ENCODE assay signal across 18 cellular contexts in genomic region chr22:50264104-50264745, GRCh38. TPM values are rescaled to one million over a fixed set of nuclear protein-coding genes. Genes with fewer than 3 reads are reported as not detected.
DNase-seq lines count a peak whose midpoint lies in the region; ATAC-seq and TF ChIP-seq lines count a peak whose summit lies in the region.
"Had no signal": no experiment of that assay in that cellular context is flagged by ENCODE, and none has a peak within 500 bp of the region (broad histone marks: within the 10 kb centered on the region; RNA-seq: fewer than 3 reads in every experiment).

No MANE protein-coding gene starts in this region.

- peaks cover 10% of the 10 kb centered on the region for H3K27me3 Mint-ChIP-seq in activated T-helper 1 cell treated with anti-CD3 and anti-CD28 coated beads, Interleukin-12 subunit alpha, Interleukin-12 subunit beta, Interleukin-2, Interleukin-4 antibody, amounts not matched to agents 30 ng/mL and 10 ng/mL and 1 ng/mL, durations not matched to agents 14 hours and 24 hours and 36 hours (ENCODE audit: insufficient read depth)
- peaks cover 16% of the 10 kb centered on the region for H3K27me3 Mint-ChIP-seq in neural crest cell (ENCODE audit: low read depth)

- H3K79me2 ChIP-seq in HCT116 (ENCODE audit: insufficient read depth, low read length) = peaks cover 17% of the 10 kb centered on the region

- H3K36me3 ChIP-seq in HCT116 (ENCODE audit: control insufficient read depth in 1 of 2, insufficient read depth in 2 of 2, low read length in 2 of 2) = no peaks in the 10 kb centered on the region
- H3K36me3 ChIP-seq: MG63 had no signal

- TF ChIP-seq CTCF in HCT116 (IDR thresholded peaks at IDR 0.05 in 2 of 3, conservative IDR thresholded peaks at IDR 0.05 in 1 of 3; ENCODE audit: borderline replicate concordance in 1 of 3, insufficient read depth in 1 of 3, low read depth in 2 of 3, low read length in 2 of 3) = no peak
- no peak for TF ChIP-seq CTCF in neural crest cell (conservative IDR thresholded peaks at IDR 0.05)

- H3K9ac ChIP-seq in HCT116 (ENCODE audit: low read length) = no peak overlapping the region

- no peaks in the 10 kb centered on the region for H3K9me3 ChIP-seq in HCT116 (ENCODE audit: control insufficient read depth in 1 of 2, insufficient read depth in 1 of 2, low read depth in 1 of 2, low read length in 2 of 2)
- H3K9me3 ChIP-seq: MG63 had no signal

- no peak for ATAC-seq in HCT116
- no peak for ATAC-seq in HG03565 (IDR thresholded peaks at IDR 0.05; ENCODE audit: unreplicated experiment)

- no peaks in the 10 kb centered on the region for H3K9me3 Mint-ChIP-seq in activated T-helper 1 cell treated with anti-CD3 and anti-CD28 coated beads, Interleukin-12 subunit alpha, Interleukin-12 subunit beta, Interleukin-2, Interleukin-4 antibody, amounts not matched to agents 30 ng/mL and 10 ng/mL and 1 ng/mL, durations not matched to agents 14 hours and 24 hours and 36 hours
- no peaks in the 10 kb centered on the region for H3K9me3 Mint-ChIP-seq in neural crest cell
- H3K9me3 Mint-ChIP-seq: HFFc6 had no signal

- peaks cover 31 to 39% of the 10 kb centered on the region in 2 experiments for H3K4me1 ChIP-seq in HCT116 (ENCODE audit: control insufficient read depth in 1 of 2, insufficient read depth in 2 of 2, low read length in 2 of 2)

- peak overlapping the region; percentile 26; the same call in 1 of the 2 replicates for H3K27ac ChIP-seq in HCT116 (ENCODE audit: low read depth, low read length)
- H3K27ac ChIP-seq: SK-N-MC had no signal

- H3K4me2 ChIP-seq in HCT116 (ENCODE audit: low read length) = no peak overlapping the region

- DNase-seq in HCT116 (ENCODE audit: low read depth, low spot score) (no peak), neural crest cell (ENCODE audit: low read depth, low spot score) (no peak), superior temporal gyrus (ENCODE audit: extremely low spot score) (peak; percentile 40), NCI-H2196 (lab: John Stamatoyannopoulos, UW; ENCODE audit: unreplicated experiment) (no peak), EL (no peak)
- DNase-seq in activated T-helper 1 cell treated with anti-CD3 and anti-CD28 coated beads, Interleukin-12 subunit alpha, Interleukin-12 subunit beta, Interleukin-2, Interleukin-4 antibody, amounts not matched to agents 30 ng/mL and 10 ng/mL and 1 ng/mL, durations not matched to agents 14 hours and 24 hours and 36 hours (ENCODE audit: low spot score) = no peak
- DNase-seq: DMS153, DND-41, H7, HFFc6, IMR-90, KG1, MG63, NCI-H2029, NCI-H526 treated with DMSO at 0.1 percent for 48 hours, SHP77 treated with DMSO at 0.1 percent for 48 hours had no signal

- no peak overlapping the region for H3K4me3 ChIP-seq in HCT116 (replicated peaks in 1 of 2; ENCODE audit: low read depth in 1 of 2, low read length in 2 of 2)
- H3K4me3 ChIP-seq: MG63, SK-N-MC had no signal

- RAD21 ChIA-PET in HCT116 (lab: Charles Lee; ENCODE audit: low non-redundant PET in 1 of 2, low total read pairs in 2 of 2, uncharacterized antibody in 2 of 2, unreplicated experiment in 2 of 2) = no interaction called here

- peaks cover 4% of the 10 kb centered on the region for H3K4me1 Mint-ChIP-seq in activated T-helper 1 cell treated with anti-CD3 and anti-CD28 coated beads, Interleukin-12 subunit alpha, Interleukin-12 subunit beta, Interleukin-2, Interleukin-4 antibody, amounts not matched to agents 30 ng/mL and 10 ng/mL and 1 ng/mL, durations not matched to agents 14 hours and 24 hours and 36 hours (ENCODE audit: low read depth)
- peaks cover 5% of the 10 kb centered on the region for H3K4me1 Mint-ChIP-seq in neural crest cell

- H3K9me2 ChIP-seq in HCT116 (ENCODE audit: insufficient read depth) = no peaks in the 10 kb centered on the region

- CTCF ChIA-PET in HCT116 (lab: Charles Lee) = interaction anchor here (1.1 kb wide), 1 partner anchor 12 kb away, joined by 3 read pairs; no protein-coding TSS in a partner anchor

- TF ChIP-seq POLR2A in HCT116 (IDR thresholded peaks at IDR 0.05; ENCODE audit: borderline replicate concordance, extremely low read depth, insufficient read depth, insufficient read length) = no peak

- H3K27me3 ChIP-seq in HCT116 (ENCODE audit: insufficient read depth, low read length) = no peaks in the 10 kb centered on the region
- H3K27me3 ChIP-seq: MG63 had no signal

- no peaks in the 10 kb centered on the region for H4K20me1 ChIP-seq in HCT116 (ENCODE audit: insufficient read depth)

- intact Hi-C loops in HCT116 (cut with micrococcal nuclease) = no loop called here
- intact Hi-C loops in activated T-helper 1 cell treated with anti-CD3 and anti-CD28 coated beads, Interleukin-12 subunit alpha, Interleukin-12 subunit beta, Interleukin-2, Interleukin-4 antibody, amounts not matched to agents 30 ng/mL and 10 ng/mL and 1 ng/mL, durations not matched to agents 14 hours and 24 hours and 36 hours (cut with micrococcal nuclease) = no loop called here

- POLR2A ChIA-PET in HCT116 (lab: Charles Lee) = no interaction called here

- H3K4me3 Mint-ChIP-seq in activated T-helper 1 cell treated with anti-CD3 and anti-CD28 coated beads, Interleukin-12 subunit alpha, Interleukin-12 subunit beta, Interleukin-2, Interleukin-4 antibody, amounts not matched to agents 30 ng/mL and 10 ng/mL and 1 ng/mL, durations not matched to agents 14 hours and 24 hours and 36 hours = no peak overlapping the region
- H3K4me3 Mint-ChIP-seq in neural crest cell = peak overlapping the region; percentile 49
- H3K4me3 Mint-ChIP-seq: HFFc6 had no signal

- peak overlapping the region; percentile 23 for H3K27ac Mint-ChIP-seq in activated T-helper 1 cell treated with anti-CD3 and anti-CD28 coated beads, Interleukin-12 subunit alpha, Interleukin-12 subunit beta, Interleukin-2, Interleukin-4 antibody, amounts not matched to agents 30 ng/mL and 10 ng/mL and 1 ng/mL, durations not matched to agents 14 hours and 24 hours and 36 hours
- no peak overlapping the region for H3K27ac Mint-ChIP-seq in neural crest cell (ENCODE audit: unreplicated experiment)
- H3K27ac Mint-ChIP-seq: HFFc6 had no signal

- TF ChIP-seq RAD21 in HCT116 (IDR thresholded peaks at IDR 0.05; ENCODE audit: low read depth) = no peak

- BruUV-seq in HCT116 (replicated peaks; lab: Mats Ljungman, UMichigan) = no TSS peak

- peaks cover 4% of the 10 kb centered on the region for H3K36me3 Mint-ChIP-seq in activated T-helper 1 cell treated with anti-CD3 and anti-CD28 coated beads, Interleukin-12 subunit alpha, Interleukin-12 subunit beta, Interleukin-2, Interleukin-4 antibody, amounts not matched to agents 30 ng/mL and 10 ng/mL and 1 ng/mL, durations not matched to agents 14 hours and 24 hours and 36 hours (ENCODE audit: low read depth)
- H3K36me3 Mint-ChIP-seq in neural crest cell (ENCODE audit: low read depth) = no peaks in the 10 kb centered on the region

- no peak overlapping the region for H2AFZ ChIP-seq in HCT116 (ENCODE audit: low read depth, low read length, poor library complexity, severe bottlenecking)

TF ChIP-seq in HCT116, 20 proteins besides CTCF, POLR2A, EP300 and RAD21 (continues in another document):
- no peak for TF ChIP-seq EGR1 (IDR thresholded peaks at IDR 0.05; ENCODE audit: low read depth)
- no peak for TF ChIP-seq EZH2 (IDR thresholded peaks at IDR 0.05)
- no peak for TF ChIP-seq SRF (IDR thresholded peaks at IDR 0.05; ENCODE audit: low read depth)
- TF ChIP-seq JUND (IDR thresholded peaks at IDR 0.05) = no peak
- TF ChIP-seq YY1 (IDR thresholded peaks at IDR 0.05; ENCODE audit: extremely low read depth, insufficient replicate concordance, low read depth, low read length) = no peak
- no peak for TF ChIP-seq MAX (IDR thresholded peaks at IDR 0.05)
- no peak for TF ChIP-seq EZH2phosphoT487 (IDR thresholded peaks at IDR 0.05; ENCODE audit: borderline replicate concordance)
- no peak for TF ChIP-seq ZFX (IDR thresholded peaks at IDR 0.05)
- TF ChIP-seq POLR2AphosphoS5 (IDR thresholded peaks at IDR 0.05; ENCODE audit: low read depth, low read length) = no peak
- TF ChIP-seq TCF7L2 (IDR thresholded peaks at IDR 0.05; ENCODE audit: borderline replicate concordance, extremely low read depth, insufficient read depth, insufficient read length) = no peak
- TF ChIP-seq FOSL1 (IDR thresholded peaks at IDR 0.05; ENCODE audit: low read depth) = no peak
- TF ChIP-seq SIN3A (IDR thresholded peaks at IDR 0.05; ENCODE audit: low read depth) = no peak

RNA-seq across cellular contexts. Expression of gene MAPK12, which starts 2.7 kb away (rescaled TPM):
- 86.7 TPM for total RNA-seq in HCT116 (2021; ENCODE audit: unreplicated experiment)
- 61.5 and 61.8 TPM in 2 replicates for polyA plus RNA-seq in HCT116 (2012)
- total RNA-seq in activated T-helper 1 cell treated with anti-CD3 and anti-CD28 coated beads, Interleukin-12 subunit alpha, Interleukin-12 subunit beta, Interleukin-2, Interleukin-4 antibody, amounts not matched to agents 30 ng/mL and 10 ng/mL and 1 ng/mL, durations not matched to agents 14 hours and 24 hours and 36 hours = 15.1 and 19.0 TPM in 2 replicates
- 45.1 and 46.5 TPM in 2 replicates for total RNA-seq in neural crest cell

RNA-seq across cellular contexts. Expression of gene MAPK11, which starts 6.0 kb away (rescaled TPM):
- 19.3 TPM for total RNA-seq in HCT116 (2021; ENCODE audit: unreplicated experiment)
- 15.7 and 17.2 TPM in 2 replicates for polyA plus RNA-seq in HCT116 (2012)
- 24.6 and 28.9 TPM in 2 replicates for total RNA-seq in activated T-helper 1 cell treated with anti-CD3 and anti-CD28 coated beads, Interleukin-12 subunit alpha, Interleukin-12 subunit beta, Interleukin-2, Interleukin-4 antibody, amounts not matched to agents 30 ng/mL and 10 ng/mL and 1 ng/mL, durations not matched to agents 14 hours and 24 hours and 36 hours
- total RNA-seq in neural crest cell = 15.9 and 16.3 TPM in 2 replicates

RNA-seq across cellular contexts. Expression of gene HDAC10, which starts 13.2 kb away (rescaled TPM):
- total RNA-seq in HCT116 (2021; ENCODE audit: unreplicated experiment) (67.5 TPM), neural crest cell (49.9 and 52.9 TPM in 2 replicates)
- polyA plus RNA-seq in HCT116 (2012) = 45.5 and 52.0 TPM in 2 replicates
- 67.4 and 68.1 TPM in 2 replicates for total RNA-seq in activated T-helper 1 cell treated with anti-CD3 and anti-CD28 coated beads, Interleukin-12 subunit alpha, Interleukin-12 subunit beta, Interleukin-2, Interleukin-4 antibody, amounts not matched to agents 30 ng/mL and 10 ng/mL and 1 ng/mL, durations not matched to agents 14 hours and 24 hours and 36 hours

RNA-seq across cellular contexts. Expression of gene TUBGCP6, which starts 19.4 kb away (rescaled TPM):
- total RNA-seq in HCT116 (2021; ENCODE audit: unreplicated experiment) (38.6 TPM), neural crest cell (48.8 and 54.4 TPM in 2 replicates)
- polyA plus RNA-seq in HCT116 (2012) = 27.0 and 29.9 TPM in 2 replicates
- 52.1 and 54.6 TPM in 2 replicates for total RNA-seq in activated T-helper 1 cell treated with anti-CD3 and anti-CD28 coated beads, Interleukin-12 subunit alpha, Interleukin-12 subunit beta, Interleukin-2, Interleukin-4 antibody, amounts not matched to agents 30 ng/mL and 10 ng/mL and 1 ng/mL, durations not matched to agents 14 hours and 24 hours and 36 hours

RNA-seq across cellular contexts. Expression of gene PLXNB2, which starts 43.2 kb away (rescaled TPM):
- total RNA-seq in HCT116 (2021; ENCODE audit: unreplicated experiment) (236 TPM), neural crest cell (128 and 130 TPM in 2 replicates)
- 192 and 208 TPM in 2 replicates for polyA plus RNA-seq in HCT116 (2012)
- 8.9 and 10.2 TPM in 2 replicates for total RNA-seq in activated T-helper 1 cell treated with anti-CD3 and anti-CD28 coated beads, Interleukin-12 subunit alpha, Interleukin-12 subunit beta, Interleukin-2, Interleukin-4 antibody, amounts not matched to agents 30 ng/mL and 10 ng/mL and 1 ng/mL, durations not matched to agents 14 hours and 24 hours and 36 hours
